8 cellular contexts compared by ENCODE assay signal in genomic region chr1:87024936-87025537, GRCh38.
DNase-seq lines count a peak whose midpoint lies in the region; ATAC-seq and TF ChIP-seq lines count a peak whose summit lies in the region.

No MANE protein-coding gene starts in this region.

- H3K4me3 ChIP-seq in H7 (ENCODE audit: insufficient read depth, low read depth, low read length) = no peak overlapping the region
- no peak overlapping the region for H3K4me3 ChIP-seq in heart right ventricle
- no peak overlapping the region for H3K4me3 ChIP-seq in stomach

- no peaks in the 10 kb centered on the region for H3K36me3 ChIP-seq in H7 (replicated peaks; ENCODE audit: control insufficient read depth, insufficient read depth, low read length)
- no peaks in the 10 kb centered on the region for H3K36me3 ChIP-seq in heart right ventricle
- H3K36me3 ChIP-seq in stomach = no peaks in the 10 kb centered on the region

- TF ChIP-seq CTCF in heart right ventricle (IDR thresholded peaks at IDR 0.05) (peak in 8 of 9 donors; percentile 26 to 67 (median 51)), stomach (IDR thresholded peaks at IDR 0.05) (peak in 4 of 7 experiments; percentile 12 to 33 (median 17))

- H3K9me3 ChIP-seq in heart right ventricle = peaks cover 0 to 6% (median 0%) of the 10 kb centered on the region in 11 donors
- no peaks in the 10 kb centered on the region for H3K9me3 ChIP-seq in stomach

- 85% methylated on average over 2 of the region's 2 CpGs for WGBS in heart right ventricle, 2 donors
- WGBS in stomach, 5 donors = 82 to 89% (median 83%) methylated on average over 2 of the region's 2 CpGs

- intact Hi-C loops in heart right ventricle (cut with DNase I) (loop anchor here in 1 of 10 donors (5.0 kb wide), 1 partner anchor 193 kb away; no protein-coding TSS in a partner anchor), stomach (cut with DNase I; ENCODE audit: low total_unique reads) (no loop called here)

- H3K27me3 ChIP-seq in H7 (ENCODE audit: control insufficient read depth, insufficient read depth, low read length) (no peaks in the 10 kb centered on the region), heart right ventricle (no peaks in the 10 kb centered on the region), stomach (no peaks in the 10 kb centered on the region)

- no peak overlapping the region for H3K27ac ChIP-seq in heart right ventricle
- H3K27ac ChIP-seq in stomach = no peak overlapping the region

- peak; percentile 94 for ATAC-seq in SK-N-SH treated with all-trans-retinoic acid at 6 μM for 48 hours
- peak in 5 of 8 donors; percentile 44 to 63 (median 57) for ATAC-seq in heart right ventricle

- TF ChIP-seq EP300 in stomach (IDR thresholded peaks at IDR 0.05) = no peak

- no peak for TF ChIP-seq POLR2A in stomach (IDR thresholded peaks at IDR 0.05)

- DNase-seq in NCI-H2107 treated with DMSO at 0.1 percent for 48 hours (lab: John Stamatoyannopoulos, UW; ENCODE audit: unreplicated experiment) = peak; percentile 67
- DNase-seq in NCI-H2107 (lab: John Stamatoyannopoulos, UW) = no peak
- peak; percentile 22 for DNase-seq in H7
- DNase-seq in LoVo (ENCODE audit: low spot score) = peak; percentile 44
- no peak for DNase-seq in heart right ventricle
- no peak for DNase-seq in stomach
- DNase-seq in activated gamma-delta T cell treated with Interleukin-2 at 50 U/mL for 16 hours = no peak

- H3K4me1 ChIP-seq in heart right ventricle (peaks cover 0 to 24% (median 7%) of the 10 kb centered on the region in 9 donors), stomach (peaks cover 0 to 7% (median 0%) of the 10 kb centered on the region in 4 donors)

TF ChIP-seq in SK-N-SH treated with all-trans-retinoic acid at 6 μM for 48 hours, 23 proteins besides CTCF, POLR2A, EP300 and RAD21:
- TF ChIP-seq ZNF8 (CRISPR knock-in tag; IDR thresholded peaks at IDR 0.05) (no peak), PATZ1 (CRISPR knock-in tag; IDR thresholded peaks at IDR 0.05; ENCODE audit: borderline replicate concordance) (no peak), ESRRG (CRISPR knock-in tag; IDR thresholded peaks at IDR 0.05) (no peak), ZNF70 (CRISPR knock-in tag; IDR thresholded peaks at IDR 0.05) (no peak), CREB5 (CRISPR knock-in tag; IDR thresholded peaks at IDR 0.05; ENCODE audit: low read depth) (no peak), ZC3H10 (CRISPR knock-in tag; IDR thresholded peaks at IDR 0.05) (no peak), ISL1 (CRISPR knock-in tag; IDR thresholded peaks at IDR 0.05) (no peak), GLIS3 (CRISPR knock-in tag; IDR thresholded peaks at IDR 0.05) (no peak), SNAI2 (CRISPR knock-in tag; IDR thresholded peaks at IDR 0.05) (no peak), CSDC2 (CRISPR knock-in tag; IDR thresholded peaks at IDR 0.05) (no peak), POU6F1 (CRISPR knock-in tag; IDR thresholded peaks at IDR 0.05; ENCODE audit: borderline replicate concordance, low read depth) (no peak), RARB (CRISPR knock-in tag; IDR thresholded peaks at IDR 0.05) (no peak), CSRNP3 (CRISPR knock-in tag; IDR thresholded peaks at IDR 0.05) (no peak), ARNTL (CRISPR knock-in tag; IDR thresholded peaks at IDR 0.05; ENCODE audit: borderline replicate concordance, low read depth) (no peak), PPARA (CRISPR knock-in tag; IDR thresholded peaks at IDR 0.05; ENCODE audit: borderline replicate concordance) (no peak)
TF ChIP-seq in SK-N-SH treated with all-trans-retinoic acid at 6 μM for 48 hours: peak in this region for 0.

Comparison
In these comparisons a context has a peak if more than half of its experiments do, and no peak if none do; other contexts are left out.
1. DNase-seq: peak in NCI-H2107 treated with DMSO at 0.1 percent for 48 hours (single experiment), H7 (single experiment) and LoVo (single experiment); none in NCI-H2107 (single experiment), heart right ventricle (0 of 2), stomach (single experiment) and activated gamma-delta T cell treated with Interleukin-2 at 50 U/mL for 16 hours (single experiment).